In genomic region chr6:135212935-135213334, GRCh38 we compare ENCODE assay signal across 9 cellular contexts. TPM values are rescaled to one million over a fixed set of nuclear protein-coding genes. Genes with fewer than 3 reads are reported as not detected.
A peak's percentile ranks its signal among the peaks of the same experiment; 100 is the strongest.
DNase-seq lines count a peak whose midpoint lies in the region; ATAC-seq, FAIRE-seq and TF ChIP-seq lines count a peak whose summit lies in the region.
"Had no signal": no experiment of that assay in that cellular context is flagged by ENCODE, and none has a peak within 500 bp of the region (broad histone marks: within the 10 kb centered on the region; RNA-seq: fewer than 3 reads in every experiment).

No MANE protein-coding gene starts in this region.

- peak overlapping the region; percentile 45 for H3K27ac Mint-ChIP-seq in CD4-positive, alpha-beta T cell
- H3K27ac Mint-ChIP-seq in astrocyte (ENCODE audit: unreplicated experiment) = no peak overlapping the region

- no peaks in the 10 kb centered on the region for H3K9me3 Mint-ChIP-seq in CD4-positive, alpha-beta T cell
- H3K9me3 Mint-ChIP-seq in astrocyte (ENCODE audit: unreplicated experiment) = peaks cover 2% of the 10 kb centered on the region

- no peak for TF ChIP-seq CTCF in CD4-positive, alpha-beta T cell (IDR thresholded peaks at IDR 0.05)
- TF ChIP-seq CTCF in astrocyte (IDR thresholded peaks at IDR 0.05; ENCODE audit: insufficient read depth, low read depth, low read length) (no peak), mucosa of descending colon (IDR thresholded peaks at IDR 0.05) (no peak), upper lobe of left lung (IDR thresholded peaks at IDR 0.05) (no peak), right atrium auricular region (IDR thresholded peaks at IDR 0.05) (no peak)

- no peak overlapping the region for H3K9ac ChIP-seq in astrocyte (ENCODE audit: low read length)

- H4K20me1 ChIP-seq in astrocyte (ENCODE audit: insufficient read depth, low read length) = no peaks in the 10 kb centered on the region

- no peak for FAIRE-seq in astrocyte (lab: Jason Lieb, UNC)
- FAIRE-seq: colon had no signal

- no peak overlapping the region for H2AFZ ChIP-seq in astrocyte (ENCODE audit: low read depth, low read length)

- no peaks in the 10 kb centered on the region for H3K27me3 ChIP-seq in CD4-positive, alpha-beta T cell (ENCODE audit: control insufficient read depth, insufficient read depth, low read length)
- no peaks in the 10 kb centered on the region for H3K27me3 ChIP-seq in astrocyte (ENCODE audit: insufficient read depth, low read length)
- H3K27me3 ChIP-seq in upper lobe of left lung = no peaks in the 10 kb centered on the region
- H3K27me3 ChIP-seq in right atrium auricular region = no peaks in the 10 kb centered on the region

- no peak overlapping the region for H3K27ac ChIP-seq in CD4-positive, alpha-beta T cell (ENCODE audit: low read depth, low read length)
- peak overlapping the region; percentile 45 for H3K27ac ChIP-seq in KOPT-K1 (ENCODE audit: low read depth, low read length, poor library complexity, severe bottlenecking)
- H3K27ac ChIP-seq in astrocyte (ENCODE audit: low read depth, low read length) = no peak overlapping the region
- no peak overlapping the region for H3K27ac ChIP-seq in upper lobe of left lung
- no peak overlapping the region for H3K27ac ChIP-seq in right atrium auricular region

- no peaks in the 10 kb centered on the region for H3K27me3 Mint-ChIP-seq in CD4-positive, alpha-beta T cell
- no peaks in the 10 kb centered on the region for H3K27me3 Mint-ChIP-seq in astrocyte (ENCODE audit: low read depth, unreplicated experiment)

- H3K4me3 Mint-ChIP-seq in CD4-positive, alpha-beta T cell = peak overlapping the region; percentile 65
- H3K4me3 Mint-ChIP-seq in astrocyte (ENCODE audit: unreplicated experiment) = no peak overlapping the region

- no peak for TF ChIP-seq POLR2A in upper lobe of left lung (IDR thresholded peaks at IDR 0.05)

- POLR2A ChIA-PET in CD4-positive, alpha-beta T cell (lab: Charles Lee) = interaction anchor here (0.6 to 2.3 kb wide), 5 partner anchors 12 to 125 kb away, joined by 3 to 8 read pairs (median 3); no protein-coding TSS in a partner anchor

- intact Hi-C loops in CD4-positive, alpha-beta T cell (cut with DNase I, micrococcal nuclease) = no loop called here
- intact Hi-C loops in mucosa of descending colon (cut with DNase I, micrococcal nuclease) = no loop called here

- TF ChIP-seq EP300 in upper lobe of left lung (IDR thresholded peaks at IDR 0.05) = no peak

- H3K9me3 ChIP-seq in CD4-positive, alpha-beta T cell (ENCODE audit: control insufficient read depth, low read length) = no peaks in the 10 kb centered on the region
- peaks cover 9% of the 10 kb centered on the region for H3K9me3 ChIP-seq in KOPT-K1 (ENCODE audit: insufficient read depth, low read length, poor library complexity, severe bottlenecking)
- no peaks in the 10 kb centered on the region for H3K9me3 ChIP-seq in astrocyte (ENCODE audit: insufficient read depth, low read depth, low read length)
- H3K9me3 ChIP-seq in mucosa of descending colon = no peaks in the 10 kb centered on the region
- peaks cover 0 to 3% (median 0%) of the 10 kb centered on the region in 4 donors for H3K9me3 ChIP-seq in upper lobe of left lung
- H3K9me3 ChIP-seq in right atrium auricular region = peaks cover 0 to 8% of the 10 kb centered on the region in 2 donors

- ATAC-seq in CD4-positive, alpha-beta T cell (ENCODE audit: poor library complexity) = peak; percentile 53
- peak; percentile 22 for ATAC-seq in mucosa of descending colon
- no peak for ATAC-seq in HG03460 (IDR thresholded peaks at IDR 0.05; ENCODE audit: unreplicated experiment)
- no peak for ATAC-seq in upper lobe of left lung (ENCODE audit: low FRiP score in 2 of 2)

- peaks cover 14% of the 10 kb centered on the region for H3K36me3 Mint-ChIP-seq in CD4-positive, alpha-beta T cell (ENCODE audit: low read depth)
- no peaks in the 10 kb centered on the region for H3K36me3 Mint-ChIP-seq in astrocyte (ENCODE audit: low read depth, unreplicated experiment)

- H3K4me1 Mint-ChIP-seq in CD4-positive, alpha-beta T cell (ENCODE audit: low read depth) = peaks cover 39% of the 10 kb centered on the region
- H3K4me1 Mint-ChIP-seq in astrocyte (ENCODE audit: low read depth, unreplicated experiment) = peaks cover 1% of the 10 kb centered on the region

- CTCF ChIA-PET in CD4-positive, alpha-beta T cell (lab: Charles Lee) = interaction anchor here (1.1 kb wide), 1 partner anchor 12 kb away, joined by 3 read pairs; no protein-coding TSS in a partner anchor

- H3K4me3 ChIP-seq in astrocyte (ENCODE audit: insufficient read depth, low read depth, low read length) = peak overlapping the region; percentile 16
- no peak overlapping the region for H3K4me3 ChIP-seq in mucosa of descending colon
- no peak overlapping the region for H3K4me3 ChIP-seq in upper lobe of left lung
- no peak overlapping the region for H3K4me3 ChIP-seq in right atrium auricular region

- 63 to 65% methylated on average over 5 of the region's 5 CpGs for whole genome bisulfite sequencing in upper lobe of left lung, 2 donors

- no peaks in the 10 kb centered on the region for H3K4me1 ChIP-seq in astrocyte (ENCODE audit: insufficient read depth, low read length)
- peaks cover 12% of the 10 kb centered on the region for H3K4me1 ChIP-seq in mucosa of descending colon (ENCODE audit: low read depth)
- peaks cover 0 to 8% (median 2%) of the 10 kb centered on the region in 4 donors for H3K4me1 ChIP-seq in upper lobe of left lung
- no peaks in the 10 kb centered on the region for H3K4me1 ChIP-seq in right atrium auricular region

- no peaks in the 10 kb centered on the region for H3K79me2 ChIP-seq in astrocyte (ENCODE audit: insufficient read depth, low read length)

- no peak for DNase-seq in CD4-positive, alpha-beta T cell
- DNase-seq in astrocyte (ENCODE audit: low read depth) = peak; percentile 49
- DNase-seq in mucosa of descending colon = no peak
- no peak for DNase-seq in upper lobe of left lung
- no peak for DNase-seq in NCI-H345 (lab: John Stamatoyannopoulos, UW)
- no peak for DNase-seq in right atrium auricular region (ENCODE audit: low spot score)

- H3K36me3 ChIP-seq in KOPT-K1 (ENCODE audit: insufficient read depth, low read length) (peaks cover 99% of the 10 kb centered on the region), astrocyte (ENCODE audit: insufficient read depth, low read length) (no peaks in the 10 kb centered on the region), mucosa of descending colon (ENCODE audit: low read depth) (no peaks in the 10 kb centered on the region), upper lobe of left lung (no peaks in the 10 kb centered on the region), right atrium auricular region (no peaks in the 10 kb centered on the region)

- H3K4me2 ChIP-seq in astrocyte (ENCODE audit: low read length) = peak overlapping the region; percentile 19

RNA-seq across cellular contexts. Expression of gene MYB, which starts 31.8 kb away (rescaled TPM):
- 1 to 10 TPM; 2.0 to 2.6 TPM for total RNA-seq in CD4-positive, alpha-beta T cell
- total RNA-seq in astrocyte (0.12 TPM in 1 of 2 replicates, not detected in the other), mucosa of descending colon (10 to 100 TPM; 26.5 to 82.8 (median 56.3) TPM), upper lobe of left lung (10 to 100 TPM in 2 of 6 donors, 1 to 10 TPM in 4; 1.9 to 17.2 (median 4.7) TPM), right atrium auricular region (under 1 TPM in 1 of 2 donors, not detected in 1; 0.16 TPM)

Comparison
In these comparisons a context has a peak if more than half of its experiments do, and no peak if none do; other contexts are left out.
1. ATAC-seq: peak in CD4-positive, alpha-beta T cell (single experiment) and mucosa of descending colon (single experiment); none in HG03460 (single experiment) and upper lobe of left lung (0 of 2).